Comparison of ENCODE assay signal across 15 cellular contexts in the genomic region with DNA sequence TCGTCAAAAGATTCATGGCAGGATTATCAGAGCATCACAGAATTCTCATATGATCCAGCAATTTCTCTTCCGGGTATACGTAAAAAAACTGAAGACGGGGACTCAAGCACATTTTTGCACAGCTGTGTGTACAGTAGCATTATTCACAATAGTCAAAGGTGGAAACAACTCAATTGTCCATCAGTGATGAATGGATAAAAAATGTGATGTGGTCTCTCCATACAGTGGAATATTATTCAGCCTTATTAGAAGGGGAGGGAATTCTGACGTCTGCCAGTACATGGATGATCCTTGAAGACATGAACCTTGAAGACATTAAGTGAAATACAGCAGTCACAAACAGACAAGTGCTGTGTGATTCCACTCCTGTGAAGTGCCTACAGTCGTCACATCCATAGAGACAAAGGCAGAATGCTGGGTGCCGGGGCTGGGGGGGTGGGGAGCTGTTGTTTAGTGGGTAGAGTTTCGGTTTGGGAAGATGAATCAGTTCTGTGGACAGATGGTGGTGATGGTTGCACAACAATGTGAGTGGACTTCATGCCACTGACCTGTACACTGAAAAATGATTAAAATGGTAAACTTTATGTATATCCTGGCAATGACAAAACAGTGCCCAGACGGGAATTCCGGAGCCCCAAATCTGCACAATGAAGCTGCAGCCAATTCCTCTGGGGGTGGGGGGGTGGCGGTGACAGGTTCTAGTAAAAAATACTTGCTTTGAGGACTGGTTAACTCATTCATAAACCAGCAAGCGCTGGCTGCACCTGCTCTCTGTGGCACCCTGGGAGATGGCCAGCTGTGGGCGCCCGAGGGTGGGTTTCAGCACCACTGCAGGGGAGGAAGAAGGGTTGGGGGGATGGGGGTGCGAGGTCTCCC.
DNase-seq lines count a peak whose midpoint lies in the region; ATAC-seq, FAIRE-seq and TF ChIP-seq lines count a peak whose summit lies in the region.
"Had no signal": no experiment of that assay in that cellular context is flagged by ENCODE, and none has a peak within 500 bp of the region (broad histone marks: within the 10 kb centered on the region; RNA-seq: fewer than 3 reads in every experiment).

No MANE protein-coding gene starts in this region.

- WGBS in small intestine, 3 donors = 77 to 80% (median 79%) methylated on average over 15 of the region's 15 CpGs

- TF ChIP-seq CTCF in brain microvascular endothelial cell (IDR thresholded peaks at IDR 0.05; ENCODE audit: low read depth, low read length, missing control alignments) (peak; percentile 17), osteoblast (IDR thresholded peaks at IDR 0.05; ENCODE audit: extremely low read depth, low read depth, low read length) (no peak)

- H3K4me1 ChIP-seq in osteoblast (ENCODE audit: insufficient read depth, low read length) (peaks cover 16% of the 10 kb centered on the region), small intestine (ENCODE audit: control insufficient read depth in 2 of 2, insufficient read depth in 1 of 2, low read depth in 1 of 2, low read length in 1 of 2) (no peaks in the 10 kb centered on the region)

- H3K27ac ChIP-seq in brain microvascular endothelial cell (no peak overlapping the region), osteoblast (ENCODE audit: low read depth, low read length) (no peak overlapping the region), small intestine (ENCODE audit: low read depth in 1 of 2, low read length in 1 of 2) (no peak overlapping the region)
- H3K27ac ChIP-seq: HL-60 had no signal

- DNase-seq in DMS 273 (lab: John Stamatoyannopoulos, UW; ENCODE audit: unreplicated experiment) (peak; percentile 27), DMS 273 treated with DMSO at 0.1 percent for 48 hours (lab: John Stamatoyannopoulos, UW) (no peak), NCI-H2107 (lab: John Stamatoyannopoulos, UW) (peak; percentile 37), brain microvascular endothelial cell (peak; percentile 16), osteoblast (ENCODE audit: insufficient read length, low spot score, missing footprints) (peak; percentile 92), small intestine (no peak)
- DNase-seq in stimulated activated CD4-positive, alpha-beta T cell treated with anti-CD3 and anti-CD28 coated beads, Interleukin-2, amount 100 ng/mL, for 48 hours = no peak
- DNase-seq: activated CD4-positive, alpha-beta T cell treated with anti-CD3 and anti-CD28 coated beads, Interleukin-2, amount 50 U/mL, for 4 hours; activated naive CD4-positive, alpha-beta T cell treated with anti-CD3 and anti-CD28 coated beads, Interleukin-2, amount 50 U/mL, for 16 hours; NCI-H2029 treated with DMSO at 0.1 percent for 48 hours; substantia nigra had no signal

- peak overlapping the region; percentile 60 for H3K4me2 ChIP-seq in osteoblast (ENCODE audit: insufficient read depth, low read length)

- no peak for FAIRE-seq in small intestine (lab: Jason Lieb, UNC)
- FAIRE-seq: A204.1 had no signal

- H3K79me2 ChIP-seq in osteoblast (ENCODE audit: insufficient read depth, low read length) = no peaks in the 10 kb centered on the region

- H4K20me1 ChIP-seq in osteoblast (ENCODE audit: insufficient read depth, low read length) = no peaks in the 10 kb centered on the region

- H3K9me3 ChIP-seq in osteoblast (ENCODE audit: low read depth, low read length) = no peaks in the 10 kb centered on the region
- no peaks in the 10 kb centered on the region for H3K9me3 ChIP-seq in small intestine (ENCODE audit: control insufficient read depth, low read depth)

- H3K4me3 ChIP-seq in brain microvascular endothelial cell (ENCODE audit: low read depth, low read length) = no peak overlapping the region
- peak overlapping the region; percentile 28 for H3K4me3 ChIP-seq in osteoblast (ENCODE audit: insufficient read depth, low read length)
- H3K4me3 ChIP-seq in small intestine (ENCODE audit: low read depth in 1 of 2, low read length in 2 of 2) = no peak overlapping the region

- no peak for ATAC-seq in GM18873 (IDR thresholded peaks at IDR 0.05; ENCODE audit: low FRiP score, unreplicated experiment)
- ATAC-seq: natural killer cell treated with Interleukin-12 subunit alpha and Interleukin-12 subunit beta and Interleukin-15 and Interleukin-18, amount 100 ng/mL, for 72 hours had no signal

- H3K27me3 ChIP-seq in brain microvascular endothelial cell (replicated peaks) (no peaks in the 10 kb centered on the region), osteoblast (ENCODE audit: insufficient read depth, low read length) (no peaks in the 10 kb centered on the region), small intestine (ENCODE audit: control insufficient read depth in 2 of 2, insufficient read depth in 2 of 2, low read length in 2 of 2) (no peaks in the 10 kb centered on the region)

- H3K36me3 ChIP-seq in brain microvascular endothelial cell (replicated peaks) (no peaks in the 10 kb centered on the region), osteoblast (ENCODE audit: insufficient read depth, low read length) (no peaks in the 10 kb centered on the region), small intestine (ENCODE audit: control insufficient read depth in 2 of 2, insufficient read depth in 2 of 2, low read length in 2 of 2) (no peaks in the 10 kb centered on the region)

- in situ Hi-C loops in brain microvascular endothelial cell (cut with HindIII; ENCODE audit: low pct_ligation_motif_present, low sequenced_read_pairs) = no loop called here

- peak overlapping the region; percentile 32 for H2AFZ ChIP-seq in osteoblast (ENCODE audit: low read length)

Comparison
In these comparisons a context has a peak if more than half of its experiments do, and no peak if none do; other contexts are left out.
1. DNase-seq: peak in DMS 273 (single experiment), NCI-H2107 (single experiment), brain microvascular endothelial cell (single experiment) and osteoblast (single experiment); none in DMS 273 treated with DMSO at 0.1 percent for 48 hours (single experiment), small intestine (single experiment) and stimulated activated CD4-positive, alpha-beta T cell treated with anti-CD3 and anti-CD28 coated beads, Interleukin-2, amount 100 ng/mL, for 48 hours (0 of 2).